Comparison of ENCODE assay signal across 9 cellular contexts in genomic region chr19:6766357-6767080, GRCh38. TPM values are rescaled to one million over a fixed set of nuclear protein-coding genes. Genes with fewer than 3 reads are reported as not detected.
A peak's percentile ranks its signal among the peaks of the same experiment; 100 is the strongest.
DNase-seq lines count a peak whose midpoint lies in the region; TF ChIP-seq lines count a peak whose summit lies in the region.
"Had no signal": no experiment of that assay in that cellular context is flagged by ENCODE, and none has a peak within 500 bp of the region (broad histone marks: within the 10 kb centered on the region; RNA-seq: fewer than 3 reads in every experiment).

No MANE protein-coding gene starts in this region.

- H2AFZ ChIP-seq in OCI-LY7 (ENCODE audit: low read length) (peak overlapping the region; percentile 76), osteoblast (ENCODE audit: low read length) (no peak overlapping the region)

- H3K4me3 Mint-ChIP-seq in endothelial cell (ENCODE audit: unreplicated experiment), result peak overlapping the region; percentile 14

- peak overlapping the region; percentile 91 for H3K9ac ChIP-seq in ES-I3 (ENCODE audit: low read depth, low read length)

- peak overlapping the region; percentile 64 for H3K27ac Mint-ChIP-seq in endothelial cell (ENCODE audit: unreplicated experiment)

- H3K36me3 Mint-ChIP-seq in endothelial cell (ENCODE audit: low read depth, unreplicated experiment), result peaks cover under 1% of the 10 kb centered on the region

- POLR2A ChIA-PET in OCI-LY7 (lab: Charles Lee), result no interaction called here

- BruUV-seq in OCI-LY7 (replicated peaks; lab: Mats Ljungman, UMichigan), result TSS peak; percentile 79

- H3K4me2 ChIP-seq in OCI-LY7 (ENCODE audit: low read length), result peak overlapping the region; percentile 84
- no peak overlapping the region for H3K4me2 ChIP-seq in osteoblast (ENCODE audit: insufficient read depth, low read length)

- no peaks in the 10 kb centered on the region for H4K20me1 ChIP-seq in OCI-LY7 (ENCODE audit: insufficient read depth, low read length)
- no peaks in the 10 kb centered on the region for H4K20me1 ChIP-seq in osteoblast (ENCODE audit: insufficient read depth, low read length)

- H3K27ac ChIP-seq in OCI-LY7 (ENCODE audit: low read depth, low read length, poor library complexity, severe bottlenecking), result peak overlapping the region; percentile 47
- no peak overlapping the region for H3K27ac ChIP-seq in osteoblast (ENCODE audit: low read depth, low read length)

- H3K79me2 ChIP-seq in OCI-LY7 (ENCODE audit: insufficient read depth, low read depth, low read length) (no peaks in the 10 kb centered on the region), osteoblast (ENCODE audit: insufficient read depth, low read length) (no peaks in the 10 kb centered on the region)

- H3K4me3 ChIP-seq in OCI-LY7 (ENCODE audit: low read depth, low read length, poor library complexity, severe bottlenecking) (peak overlapping the region; percentile 75), osteoblast (ENCODE audit: insufficient read depth, low read length) (no peak overlapping the region)

- no peaks in the 10 kb centered on the region for H3K9me2 ChIP-seq in OCI-LY7 (ENCODE audit: insufficient read depth, low read length)

- peaks cover 11% of the 10 kb centered on the region; the same call in 1 of the 2 replicates for H3K36me3 ChIP-seq in ES-I3 (ENCODE audit: insufficient read depth, low read length)
- no peaks in the 10 kb centered on the region for H3K36me3 ChIP-seq in OCI-LY7 (ENCODE audit: insufficient read depth, low read length)
- no peaks in the 10 kb centered on the region for H3K36me3 ChIP-seq in osteoblast (ENCODE audit: insufficient read depth, low read length)

- H3K9me3 ChIP-seq in ES-I3 (ENCODE audit: control insufficient read depth, insufficient read depth, low read length), result no peaks in the 10 kb centered on the region
- no peaks in the 10 kb centered on the region for H3K9me3 ChIP-seq in OCI-LY7 (ENCODE audit: low read length)
- no peaks in the 10 kb centered on the region for H3K9me3 ChIP-seq in osteoblast (ENCODE audit: low read depth, low read length)

- CTCF ChIA-PET in OCI-LY7 (lab: Charles Lee; ENCODE audit: unreplicated experiment), result interaction anchor here (0.8 kb wide), 1 partner anchor 38 kb away, joined by 3 read pairs; no protein-coding TSS in a partner anchor

- peaks cover 13% of the 10 kb centered on the region for H3K27me3 Mint-ChIP-seq in endothelial cell (ENCODE audit: unreplicated experiment)

- H3K4me1 ChIP-seq in ES-I3 (ENCODE audit: insufficient read depth, low read length) (peaks cover 3% of the 10 kb centered on the region; the same call in 1 of the 2 replicates), OCI-LY7 (ENCODE audit: insufficient read depth, low read length, poor library complexity, severe bottlenecking) (peaks cover 28% of the 10 kb centered on the region), osteoblast (ENCODE audit: insufficient read depth, low read length) (no peaks in the 10 kb centered on the region)

- DNase-seq in OCI-LY7 (ENCODE audit: low spot score) (peak; percentile 39), endothelial cell (ENCODE audit: low spot score) (no peak), osteoblast (ENCODE audit: insufficient read length, low spot score, missing footprints) (peak; percentile 79), GM03348 (ENCODE audit: low spot score) (no peak), NCI-H446 (lab: John Stamatoyannopoulos, UW) (no peak), GOT3 (lab: John Stamatoyannopoulos, UW) (no peak), COR-L47 (lab: John Stamatoyannopoulos, UW) (no peak)
- DNase-seq: foreskin melanocyte had no signal

- TF ChIP-seq CTCF in OCI-LY7 (conservative IDR thresholded peaks at IDR 0.05; ENCODE audit: low read length) (no peak), endothelial cell (IDR thresholded peaks at IDR 0.05; ENCODE audit: unreplicated experiment) (no peak), osteoblast (IDR thresholded peaks at IDR 0.05; ENCODE audit: extremely low read depth, low read depth, low read length) (no peak)

- peaks cover under 1% of the 10 kb centered on the region for H3K9me3 Mint-ChIP-seq in endothelial cell (ENCODE audit: unreplicated experiment)

- peaks cover 22% of the 10 kb centered on the region for H3K27me3 ChIP-seq in osteoblast (ENCODE audit: insufficient read depth, low read length)

- H3K4me1 Mint-ChIP-seq in endothelial cell (ENCODE audit: unreplicated experiment), result peaks cover 14% of the 10 kb centered on the region

- intact Hi-C loops in OCI-LY7 (cut with micrococcal nuclease; ENCODE audit: unreplicated experiment), result loop anchor here (1.0 kb wide), 1 partner anchor 28 kb away; no protein-coding TSS in a partner anchor

RNA-seq across cellular contexts. Expression of gene SH2D3A, which starts 0.7 kb away (rescaled TPM):
- total RNA-seq in OCI-LY7 (2014; rRNA removed; shearing (Covaris generic)), result 7.8 and 8.5 TPM in 2 replicates
- 9.8 and 13.3 TPM in 2 replicates for total RNA-seq in OCI-LY7 (2022)
- total RNA-seq in endothelial cell (ENCODE audit: unreplicated experiment), result 1.5 TPM
- not detected in 2 replicates for total RNA-seq in osteoblast

RNA-seq across cellular contexts. Expression of gene VAV1, which starts 6.0 kb away (rescaled TPM):
- total RNA-seq in OCI-LY7 (2014; rRNA removed; shearing (Covaris generic)), result 76.1 and 90.7 TPM in 2 replicates
- total RNA-seq in OCI-LY7 (2022) (92.7 and 107 TPM in 2 replicates), endothelial cell (ENCODE audit: unreplicated experiment) (not detected), osteoblast (0.36 TPM in 1 of 2 replicates, not detected in the other)

RNA-seq across cellular contexts. Expression of gene TRIP10, which starts 27.0 kb away (rescaled TPM):
- total RNA-seq in OCI-LY7 (2014; rRNA removed; shearing (Covaris generic)), result 16.1 and 22.2 TPM in 2 replicates
- 19.9 TPM in 2 replicates for total RNA-seq in OCI-LY7 (2022)
- total RNA-seq in endothelial cell (ENCODE audit: unreplicated experiment), result 42.8 TPM
- total RNA-seq in osteoblast, result 32.4 and 36.2 TPM in 2 replicates

RNA-seq across cellular contexts. Expression of gene GPR108, which starts 29.1 kb away (rescaled TPM):
- total RNA-seq in OCI-LY7 (2014; rRNA removed; shearing (Covaris generic)), result 77.5 and 88.3 TPM in 2 replicates
- total RNA-seq in OCI-LY7 (2022) (63.2 and 73.2 TPM in 2 replicates), endothelial cell (ENCODE audit: unreplicated experiment) (69.1 TPM), osteoblast (42.3 and 52.2 TPM in 2 replicates)

RNA-seq across cellular contexts. Expression of gene C3, which starts 46.1 kb away (rescaled TPM):
- total RNA-seq in OCI-LY7 (2014; rRNA removed; shearing (Covaris generic)), result 0.13 and 0.57 TPM in 2 replicates
- total RNA-seq in OCI-LY7 (2022), result 0.74 TPM in 1 of 2 replicates, not detected in the other
- total RNA-seq in endothelial cell (ENCODE audit: unreplicated experiment), result not detected
- total RNA-seq in osteoblast, result 5.0 and 14.1 TPM in 2 replicates

Comparison
In these comparisons a context has a peak if more than half of its experiments do, and no peak if none do; other contexts are left out.
1. DNase-seq: peak in OCI-LY7 (single experiment) and osteoblast (single experiment); none in endothelial cell (single experiment), GM03348 (single experiment), NCI-H446 (0 of 2), GOT3 (single experiment) and COR-L47 (single experiment).
2. RNA of gene VAV1, which starts 6.0 kb away (total RNA-seq): 76.1 to 107 TPM in OCI-LY7; 0.36 TPM in osteoblast and not detected in endothelial cell (single experiment); every median in the first group is over 10 times any median in the second.